ENCODE assay signal across 15 cellular contexts in genomic region chr18:8525692-8526091, GRCh38.
DNase-seq lines count a peak whose midpoint lies in the region; ATAC-seq and TF ChIP-seq lines count a peak whose summit lies in the region.
"Had no signal": no experiment of that assay in that cellular context is flagged by ENCODE, and none has a peak within 500 bp of the region (broad histone marks: within the 10 kb centered on the region; RNA-seq: fewer than 3 reads in every experiment).

No MANE protein-coding gene starts in this region.

- no peak overlapping the region for H3K4me2 ChIP-seq in Loucy (ENCODE audit: low read depth, low read length, poor library complexity, severe bottlenecking)

- H3K9me2 ChIP-seq in Loucy (replicated peaks; ENCODE audit: low read depth, low read length): no peaks in the 10 kb centered on the region

- H3K27ac ChIP-seq in RWPE1: no peak overlapping the region
- H3K27ac ChIP-seq: breast epithelium, thoracic aorta had no signal

- no peaks in the 10 kb centered on the region for H3K79me2 ChIP-seq in Loucy (ENCODE audit: insufficient read depth, low read length)

- peak; percentile 98 for ATAC-seq in activated naive CD8-positive, alpha-beta T cell treated with anti-CD3 and anti-CD28 coated beads, Interleukin-2, amount 10 ng/mL, durations not matched to agents 7 days and 5 days (ENCODE audit: low read depth)
- no peak for ATAC-seq in activated naive CD8-positive, alpha-beta T cell treated with anti-CD3 and anti-CD28 coated beads, Interleukin-2, amount 50 U/mL, for 24 hours
- ATAC-seq in HG02884 (IDR thresholded peaks at IDR 0.05; ENCODE audit: unreplicated experiment): no peak
- ATAC-seq: T-helper 17 cell had no signal

- H3K9me3 Mint-ChIP-seq in activated naive CD8-positive, alpha-beta T cell treated with anti-CD3 and anti-CD28 coated beads, Interleukin-2, amount 10 ng/mL, durations not matched to agents 7 days and 5 days: peaks cover 8% of the 10 kb centered on the region
- H3K9me3 Mint-ChIP-seq in activated naive CD8-positive, alpha-beta T cell treated with anti-CD3 and anti-CD28 coated beads, Interleukin-2, amount 50 U/mL, for 24 hours: peaks cover 9% of the 10 kb centered on the region
- peaks cover 19% of the 10 kb centered on the region for H3K9me3 Mint-ChIP-seq in type B pancreatic cell

- H3K4me1 ChIP-seq in Loucy (ENCODE audit: insufficient read depth, low read length, poor library complexity, severe bottlenecking): no peaks in the 10 kb centered on the region
- H3K4me1 ChIP-seq: breast epithelium had no signal

- peak; percentile 61 for DNase-seq in activated naive CD8-positive, alpha-beta T cell treated with anti-CD3 and anti-CD28 coated beads, Interleukin-2, amount 10 ng/mL, durations not matched to agents 7 days and 5 days
- no peak for DNase-seq in activated naive CD8-positive, alpha-beta T cell treated with anti-CD3 and anti-CD28 coated beads, Interleukin-2, amount 50 U/mL, for 24 hours
- DNase-seq in choroid plexus epithelial cell (ENCODE audit: low read depth): no peak
- DNase-seq in type B pancreatic cell (ENCODE audit: extremely low spot score, unreplicated experiment): no peak
- DNase-seq in GOT3 (lab: John Stamatoyannopoulos, UW): no peak
- DNase-seq in RWPE1 (ENCODE audit: low spot score): no peak
- DNase-seq: activated T-cell treated with anti-CD3 and anti-CD28 coated beads, Interleukin-2, amount 50 U/mL, for 1 hour; IMR-90; NCI-H446 treated with DMSO at 0.1 percent for 48 hours; T-helper 17 cell had no signal

- H3K36me3 ChIP-seq in Loucy (ENCODE audit: insufficient read depth, low read length): no peaks in the 10 kb centered on the region
- H3K36me3 ChIP-seq: breast epithelium, thoracic aorta had no signal

- peaks cover 8% of the 10 kb centered on the region for H3K36me3 Mint-ChIP-seq in activated naive CD8-positive, alpha-beta T cell treated with anti-CD3 and anti-CD28 coated beads, Interleukin-2, amount 10 ng/mL, durations not matched to agents 7 days and 5 days
- H3K36me3 Mint-ChIP-seq in activated naive CD8-positive, alpha-beta T cell treated with anti-CD3 and anti-CD28 coated beads, Interleukin-2, amount 50 U/mL, for 24 hours (ENCODE audit: low read depth): no peaks in the 10 kb centered on the region
- H3K36me3 Mint-ChIP-seq in type B pancreatic cell: no peaks in the 10 kb centered on the region

- H4K20me1 ChIP-seq in Loucy (ENCODE audit: insufficient read depth, low read length, poor library complexity, severe bottlenecking): no peaks in the 10 kb centered on the region

- POLR2A ChIA-PET in activated naive CD8-positive, alpha-beta T cell treated with anti-CD3 and anti-CD28 coated beads, Interleukin-2, amount 10 ng/mL, durations not matched to agents 7 days and 5 days (lab: Charles Lee): interaction anchor here (1.5 kb wide), 1 partner anchor 47 kb away, joined by 3 read pairs; no protein-coding TSS in a partner anchor
- POLR2A ChIA-PET in RWPE1 (lab: Yijun Ruan, JAX; ENCODE audit: low non-redundant PET): no interaction called here

- no peaks in the 10 kb centered on the region for H3K27me3 ChIP-seq in Loucy (ENCODE audit: insufficient read depth, low read length, poor library complexity, severe bottlenecking)
- H3K27me3 ChIP-seq: breast epithelium had no signal

- peaks cover 11% of the 10 kb centered on the region; the same call in 1 of the 2 replicates for H3K9me3 ChIP-seq in Loucy (ENCODE audit: insufficient read depth, low read depth, low read length)

- no peaks in the 10 kb centered on the region for H3F3A ChIP-seq in Loucy (ENCODE audit: low read depth)

- TF ChIP-seq CTCF in Loucy (conservative IDR thresholded peaks at IDR 0.05; ENCODE audit: low read length) (peak; percentile 33; the same call in 1 of the 2 replicates), choroid plexus epithelial cell (conservative IDR thresholded peaks at IDR 0.05; ENCODE audit: low read depth, low read length) (peak; percentile 38), type B pancreatic cell (conservative IDR thresholded peaks at IDR 0.05) (peak; percentile 36), RWPE1 (conservative IDR thresholded peaks at IDR 0.05; ENCODE audit: low read depth) (no peak)

- CTCF ChIA-PET in RWPE1 (lab: Yijun Ruan, JAX): no interaction called here

- no peak overlapping the region for H2AFZ ChIP-seq in Loucy (ENCODE audit: low read length)

- peaks cover 26% of the 10 kb centered on the region for H3K27me3 Mint-ChIP-seq in activated naive CD8-positive, alpha-beta T cell treated with anti-CD3 and anti-CD28 coated beads, Interleukin-2, amount 10 ng/mL, durations not matched to agents 7 days and 5 days
- peaks cover 13% of the 10 kb centered on the region for H3K27me3 Mint-ChIP-seq in activated naive CD8-positive, alpha-beta T cell treated with anti-CD3 and anti-CD28 coated beads, Interleukin-2, amount 50 U/mL, for 24 hours
- H3K27me3 Mint-ChIP-seq in type B pancreatic cell: peaks cover 23% of the 10 kb centered on the region

- H3K27ac Mint-ChIP-seq in activated naive CD8-positive, alpha-beta T cell treated with anti-CD3 and anti-CD28 coated beads, Interleukin-2, amount 10 ng/mL, durations not matched to agents 7 days and 5 days: peak overlapping the region; percentile 80
- H3K27ac Mint-ChIP-seq in activated naive CD8-positive, alpha-beta T cell treated with anti-CD3 and anti-CD28 coated beads, Interleukin-2, amount 50 U/mL, for 24 hours: no peak overlapping the region
- no peak overlapping the region for H3K27ac Mint-ChIP-seq in type B pancreatic cell
- H3K27ac Mint-ChIP-seq: B cell, T-helper 17 cell had no signal

- H3K4me3 ChIP-seq in Loucy (ENCODE audit: low read length, poor library complexity, severe bottlenecking) (no peak overlapping the region), choroid plexus epithelial cell (ENCODE audit: low read depth, low read length) (no peak overlapping the region)
- H3K4me3 ChIP-seq: breast epithelium, thoracic aorta had no signal

- peak overlapping the region; percentile 70 for H3K4me3 Mint-ChIP-seq in activated naive CD8-positive, alpha-beta T cell treated with anti-CD3 and anti-CD28 coated beads, Interleukin-2, amount 10 ng/mL, durations not matched to agents 7 days and 5 days
- H3K4me3 Mint-ChIP-seq in activated naive CD8-positive, alpha-beta T cell treated with anti-CD3 and anti-CD28 coated beads, Interleukin-2, amount 50 U/mL, for 24 hours: no peak overlapping the region
- no peak overlapping the region for H3K4me3 Mint-ChIP-seq in type B pancreatic cell
- H3K4me3 Mint-ChIP-seq: B cell, T-helper 17 cell had no signal

- no peak overlapping the region for H3K9ac ChIP-seq in Loucy (ENCODE audit: low read depth, low read length, poor library complexity, severe bottlenecking)

- H3K4me1 Mint-ChIP-seq in activated naive CD8-positive, alpha-beta T cell treated with anti-CD3 and anti-CD28 coated beads, Interleukin-2, amount 10 ng/mL, durations not matched to agents 7 days and 5 days: peaks cover 29% of the 10 kb centered on the region
- no peaks in the 10 kb centered on the region for H3K4me1 Mint-ChIP-seq in activated naive CD8-positive, alpha-beta T cell treated with anti-CD3 and anti-CD28 coated beads, Interleukin-2, amount 50 U/mL, for 24 hours
- H3K4me1 Mint-ChIP-seq in type B pancreatic cell (ENCODE audit: unreplicated experiment): no peaks in the 10 kb centered on the region
- H3K4me1 Mint-ChIP-seq: B cell, T-helper 17 cell had no signal
